ENCODE assay signal across 15 cellular contexts in genomic region chr5:14168793-14169262, GRCh38. TPM values are rescaled to one million over a fixed set of nuclear protein-coding genes. Genes with fewer than 3 reads are reported as not detected.
A peak's percentile ranks its signal among the peaks of the same experiment; 100 is the strongest.
DNase-seq lines count a peak whose midpoint lies in the region; ATAC-seq lines count a peak whose summit lies in the region.
"Had no signal": no experiment of that assay in that cellular context is flagged by ENCODE, and none has a peak within 500 bp of the region (broad histone marks: within the 10 kb centered on the region; RNA-seq: fewer than 3 reads in every experiment).

No MANE protein-coding gene starts in this region.

- no peaks in the 10 kb centered on the region for H3K9me3 ChIP-seq in HAP-1
- H3K9me3 ChIP-seq in muscle layer of duodenum (ENCODE audit: control insufficient read depth in 1 of 2, low read length in 2 of 2), result peaks cover 0 to 6% of the 10 kb centered on the region in 2 donors

- H3K4me3 Mint-ChIP-seq in T-cell, result no peak overlapping the region
- H3K4me3 Mint-ChIP-seq: activated CD4-positive, alpha-beta memory T cell treated with anti-CD3 and anti-CD28 coated beads, Interleukin-2, amount 10 ng/mL, durations not matched to agents 7 days and 5 days; activated naive CD4-positive, alpha-beta T cell treated with anti-CD3 and anti-CD28 coated beads, Interleukin-2, amount 50 U/mL, for 24 hours; CD4-positive, alpha-beta T cell; mesothelial cell of epicardium; T-helper 17 cell had no signal

- peak; percentile 62 to 67 for DNase-seq in HAP-1 (ENCODE audit: low spot score in 2 of 2)
- peak; percentile 72 for DNase-seq in RPMI8226
- DNase-seq in T-cell, result no peak
- DNase-seq in activated T-cell treated with anti-CD3 and anti-CD28 coated beads, Interleukin-2, amount 50 U/mL, for 48 hours, result no peak
- DNase-seq: activated CD4-positive, alpha-beta memory T cell treated with anti-CD3 and anti-CD28 coated beads, Interleukin-2, amount 10 ng/mL, durations not matched to agents 7 days and 5 days; CD4-positive, alpha-beta T cell; GOT3; substantia nigra; T-helper 17 cell had no signal

- ATAC-seq in GM21526 (IDR thresholded peaks at IDR 0.05; ENCODE audit: low FRiP score, unreplicated experiment) (no peak), T-cell (replicated peaks in 1 of 4) (no peak), HG02884 (IDR thresholded peaks at IDR 0.05; ENCODE audit: unreplicated experiment) (no peak)
- ATAC-seq: T-helper 17 cell had no signal

- POLR2A ChIA-PET in T-cell (lab: Charles Lee), result no interaction called here

- H3K36me3 ChIP-seq in HAP-1 (replicated peaks) (no peaks in the 10 kb centered on the region; the same call in 1 of the 2 replicates), muscle layer of duodenum (ENCODE audit: control insufficient read depth in 1 of 2, insufficient read depth in 2 of 2, low read length in 2 of 2) (no peaks in the 10 kb centered on the region)

- H3K27me3 Mint-ChIP-seq in T-cell, result peaks cover 4 to 10% of the 10 kb centered on the region in 2 donors

- H3K4me3 ChIP-seq in GM08714 (ENCODE audit: low read length), result peak overlapping the region; percentile 61
- H3K4me3 ChIP-seq in HAP-1, result no peak overlapping the region
- no peak overlapping the region for H3K4me3 ChIP-seq in muscle layer of duodenum (ENCODE audit: low read depth in 1 of 2, low read length in 2 of 2)

- CTCF ChIA-PET in T-cell (lab: Charles Lee), result no interaction called here

- H3K4me1 ChIP-seq in HAP-1 (peaks cover 31% of the 10 kb centered on the region), muscle layer of duodenum (ENCODE audit: control insufficient read depth in 1 of 2, insufficient read depth in 2 of 2, low read length in 2 of 2) (peaks cover 17 to 63% of the 10 kb centered on the region in 2 donors)

- H3K27ac Mint-ChIP-seq in T-cell, result no peak overlapping the region
- H3K27ac Mint-ChIP-seq: activated CD4-positive, alpha-beta memory T cell treated with anti-CD3 and anti-CD28 coated beads, Interleukin-2, amount 10 ng/mL, durations not matched to agents 7 days and 5 days; activated naive CD4-positive, alpha-beta T cell treated with anti-CD3 and anti-CD28 coated beads, Interleukin-2, amount 50 U/mL, for 24 hours; CD4-positive, alpha-beta T cell; mesothelial cell of epicardium; T-helper 17 cell had no signal

- no peaks in the 10 kb centered on the region for H3K36me3 Mint-ChIP-seq in T-cell

- H3K4me1 Mint-ChIP-seq in T-cell, result peaks cover 5 to 14% (median 9%) of the 10 kb centered on the region in 3 donors
- H3K4me1 Mint-ChIP-seq: activated naive CD4-positive, alpha-beta T cell treated with anti-CD3 and anti-CD28 coated beads, Interleukin-2, amount 50 U/mL, for 24 hours had no signal

- peaks cover 3 to 8% (median 8%) of the 10 kb centered on the region in 3 donors for H3K9me3 Mint-ChIP-seq in T-cell
- H3K9me3 Mint-ChIP-seq: activated naive CD4-positive, alpha-beta T cell treated with anti-CD3 and anti-CD28 coated beads, Interleukin-2, amount 50 U/mL, for 24 hours had no signal

- H3K27me3 ChIP-seq in HAP-1 (ENCODE audit: low read depth) (no peaks in the 10 kb centered on the region), muscle layer of duodenum (ENCODE audit: low read depth, low read length) (no peaks in the 10 kb centered on the region)

- H3K27ac ChIP-seq in muscle layer of duodenum (ENCODE audit: low read length), result peak overlapping the region; percentile 0

- in situ Hi-C loops in HAP-1 (cut with MboI; ENCODE audit: low sequenced_read_pairs), result no loop called here

RNA-seq across cellular contexts. Expression of gene TRIO, which starts 25.7 kb away (rescaled TPM):
- 10 to 100 TPM in 3 of 5 donors, 1 to 10 TPM in 2; 6.2 to 31.1 (median 11.8) TPM for total RNA-seq in T-cell

Comparison
In these comparisons a context has a peak if more than half of its experiments do, and no peak if none do; other contexts are left out.
1. DNase-seq: peak in HAP-1 (2 of 2) and RPMI8226 (single experiment); none in T-cell (0 of 34) and activated T-cell treated with anti-CD3 and anti-CD28 coated beads, Interleukin-2, amount 50 U/mL, for 48 hours (0 of 2).